Comparison of ENCODE assay signal across 16 cellular contexts in the genomic region with DNA sequence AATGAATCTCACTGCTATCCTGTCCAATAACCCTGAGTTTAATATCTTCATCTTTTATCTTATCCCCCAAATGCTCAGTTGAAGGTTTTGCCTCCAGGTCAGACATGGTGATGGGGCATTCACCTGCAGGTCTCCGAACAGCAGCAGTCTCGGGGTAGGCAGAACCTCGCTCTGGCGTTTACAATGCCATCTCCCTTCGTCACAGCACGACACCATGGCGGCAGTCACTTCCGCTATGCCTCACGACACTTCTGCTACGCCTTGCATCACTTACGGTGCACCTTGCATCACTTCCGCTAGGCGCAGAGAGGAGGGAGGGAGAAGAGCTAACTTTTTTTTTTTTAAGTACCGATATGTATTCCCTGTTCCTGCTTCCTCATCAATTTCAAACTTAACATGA.
DNase-seq lines count a peak whose midpoint lies in the region; ATAC-seq, FAIRE-seq and TF ChIP-seq lines count a peak whose summit lies in the region.
"Had no signal": no experiment of that assay in that cellular context is flagged by ENCODE, and none has a peak within 500 bp of the region (broad histone marks: within the 10 kb centered on the region; RNA-seq: fewer than 3 reads in every experiment).

No MANE protein-coding gene starts in this region.

- no TSS peak for BruUV-seq in MCF 10A (replicated peaks; lab: Mats Ljungman, UMichigan)
- BruUV-seq in HepG2 (replicated peaks; lab: Mats Ljungman, UMichigan): no TSS peak

- no peak for ATAC-seq in HepG2

- no peaks in the 10 kb centered on the region for H3K27me3 Mint-ChIP-seq in MCF 10A (ENCODE audit: insufficient read depth, unreplicated experiment)
- no peaks in the 10 kb centered on the region for H3K27me3 Mint-ChIP-seq in mesothelial cell of epicardium (ENCODE audit: low read depth)
- H3K27me3 Mint-ChIP-seq: brain had no signal

- no peak overlapping the region for H3K27ac ChIP-seq in breast epithelium
- H3K27ac ChIP-seq in OCI-LY1 (ENCODE audit: low read depth, low read length, poor library complexity, severe bottlenecking): peak overlapping the region; percentile 55
- H3K27ac ChIP-seq in HepG2 (ENCODE audit: extremely low read length, insufficient read depth, low read length): no peak overlapping the region

- no peaks in the 10 kb centered on the region for H3K9me2 ChIP-seq in OCI-LY1 (ENCODE audit: low read depth, low read length)

- no peaks in the 10 kb centered on the region for H3K27me3 ChIP-seq in breast epithelium
- no peaks in the 10 kb centered on the region for H3K27me3 ChIP-seq in OCI-LY1 (ENCODE audit: insufficient read depth, low read length)
- H3K27me3 ChIP-seq in HepG2 (ENCODE audit: control insufficient read depth in 1 of 2, insufficient read depth in 2 of 2, low read length in 2 of 2): no peaks in the 10 kb centered on the region

- no peak overlapping the region for H3K4me3 Mint-ChIP-seq in MCF 10A (ENCODE audit: unreplicated experiment)
- H3K4me3 Mint-ChIP-seq in mesothelial cell of epicardium: no peak overlapping the region
- H3K4me3 Mint-ChIP-seq: activated CD4-positive, alpha-beta memory T cell treated with anti-CD3 and anti-CD28 coated beads, Interleukin-2, amount 10 ng/mL, durations not matched to agents 7 days and 5 days; brain had no signal

- H3K4me2 ChIP-seq in OCI-LY1 (ENCODE audit: low read length) (no peak overlapping the region), HepG2 (ENCODE audit: low read depth, low read length) (no peak overlapping the region)

- H3K27ac Mint-ChIP-seq in MCF 10A (ENCODE audit: low read depth, unreplicated experiment): peak overlapping the region; percentile 13
- no peak overlapping the region for H3K27ac Mint-ChIP-seq in mesothelial cell of epicardium
- H3K27ac Mint-ChIP-seq: activated CD4-positive, alpha-beta memory T cell treated with anti-CD3 and anti-CD28 coated beads, Interleukin-2, amount 10 ng/mL, durations not matched to agents 7 days and 5 days had no signal

- H3K4me1 ChIP-seq in breast epithelium: no peaks in the 10 kb centered on the region
- peaks cover 61% of the 10 kb centered on the region for H3K4me1 ChIP-seq in OCI-LY1 (ENCODE audit: insufficient read depth, low read length, severe bottlenecking)
- peaks cover 67% of the 10 kb centered on the region for H3K4me1 ChIP-seq in HepG2 (ENCODE audit: insufficient read depth, low read length)

- in situ Hi-C loops in HepG2 (cut with HindIII; ENCODE audit: extremely low pct_ligation_motif_present, low pct_unique_long_range_greater_than_20kb): no loop called here

- FAIRE-seq in HepG2 (lab: Jason Lieb, UNC) (no peak), urothelium cell line (lab: Jason Lieb, UNC) (peak; percentile 40)
- FAIRE-seq: GM19239 had no signal

- H2AFZ ChIP-seq in OCI-LY1 (ENCODE audit: low read length) (no peak overlapping the region), HepG2 (ENCODE audit: low read length) (no peak overlapping the region)

- no peak for DNase-seq in MCF 10A (ENCODE audit: unreplicated experiment)
- DNase-seq in breast epithelium (ENCODE audit: low spot score in 2 of 2): no peak
- DNase-seq in HepG2 (ENCODE audit: low spot score): no peak
- DNase-seq in urothelium cell line (ENCODE audit: low spot score): no peak
- no peak for DNase-seq in mesothelial cell of epicardium (ENCODE audit: low spot score in 2 of 2, unreplicated experiment in 2 of 2)
- DNase-seq in retina: no peak
- DNase-seq in NCI-H748 (lab: John Stamatoyannopoulos, UW; ENCODE audit: unreplicated experiment): no peak
- DNase-seq: activated CD4-positive, alpha-beta memory T cell treated with anti-CD3 and anti-CD28 coated beads, Interleukin-2, amount 10 ng/mL, durations not matched to agents 7 days and 5 days; activated gamma-delta T cell; effector CD4-positive, alpha-beta T cell; hippocampal formation; NCI-H2029 treated with DMSO at 0.1 percent for 48 hours; NCI-H748 treated with DMSO at 0.1 percent for 48 hours had no signal

- H3K4me1 Mint-ChIP-seq in MCF 10A (ENCODE audit: insufficient read depth, unreplicated experiment) (peaks cover 13% of the 10 kb centered on the region), mesothelial cell of epicardium (peaks cover 23% of the 10 kb centered on the region)

- POLR2A ChIA-PET in MCF 10A (lab: Yijun Ruan, JAX) (no interaction called here), HepG2 (lab: Yijun Ruan, JAX) (interaction anchor here (1.1 kb wide), 1 partner anchor 137 kb away, joined by 4 read pairs; no protein-coding TSS in a partner anchor)

- 84% methylated on average over 14 of the region's 14 CpGs for WGBS in HepG2 (ENCODE audit: low lambda C conversion rate)

- CTCF ChIA-PET in MCF 10A (lab: Yijun Ruan, JAX): interaction anchor here (0.6 kb wide), 1 partner anchor 9 kb away, joined by 6 read pairs; no protein-coding TSS in a partner anchor
- CTCF ChIA-PET in HepG2 (lab: Yijun Ruan, JAX; ENCODE audit: low intra/inter-chr PET ratio, low total read pairs): no interaction called here

- TF ChIP-seq EP300 in HepG2 (IDR thresholded peaks at IDR 0.05; ENCODE audit: low read depth in 2 of 2, low read length in 2 of 2): no peak
- no peak for TF ChIP-seq EP300 in HepG2 (CRISPR knock-in tag; IDR thresholded peaks at IDR 0.05; ENCODE audit: borderline replicate concordance)

- peaks cover 9% of the 10 kb centered on the region; the same call in 1 of the 2 replicates for H3F3A ChIP-seq in OCI-LY1 (ENCODE audit: insufficient read depth, low read length)

- H3K79me2 ChIP-seq in OCI-LY1 (ENCODE audit: insufficient read depth, low read length) (no peaks in the 10 kb centered on the region), HepG2 (ENCODE audit: insufficient read depth, low read length) (no peaks in the 10 kb centered on the region)

- intact Hi-C loops in MCF 10A (cut with micrococcal nuclease): no loop called here
- intact Hi-C loops in breast epithelium (cut with DNase I; ENCODE audit: low total_unique reads): no loop called here
- intact Hi-C loops in HepG2 (cut with micrococcal nuclease; ENCODE audit: unreplicated experiment): no loop called here

- H3K4me3 ChIP-seq in breast epithelium: no peak overlapping the region
- H3K4me3 ChIP-seq in OCI-LY1 (ENCODE audit: low read depth, low read length, poor library complexity, severe bottlenecking): no peak overlapping the region
- H3K4me3 ChIP-seq in HepG2 (replicated peaks in 1 of 3; ENCODE audit: insufficient read depth in 1 of 3, low read depth in 2 of 3, low read length in 3 of 3): no peak overlapping the region

- no peaks in the 10 kb centered on the region for H3K9me3 ChIP-seq in breast epithelium
- no peaks in the 10 kb centered on the region for H3K9me3 ChIP-seq in OCI-LY1 (ENCODE audit: low read length)
- H3K9me3 ChIP-seq in HepG2 (ENCODE audit: low read length): no peaks in the 10 kb centered on the region

- TF ChIP-seq CTCF in MCF 10A (IDR thresholded peaks at IDR 0.05; ENCODE audit: unreplicated experiment): no peak
- TF ChIP-seq CTCF in breast epithelium (IDR thresholded peaks at IDR 0.05): no peak
- no peak for TF ChIP-seq CTCF in OCI-LY1 (IDR thresholded peaks at IDR 0.05; ENCODE audit: low read length)
- TF ChIP-seq CTCF in HepG2 (CRISPR knock-in tag; IDR thresholded peaks at IDR 0.05): no peak
- TF ChIP-seq CTCF in mesothelial cell of epicardium (IDR thresholded peaks at IDR 0.05; ENCODE audit: unreplicated experiment): no peak

- no peaks in the 10 kb centered on the region for H3K36me3 Mint-ChIP-seq in MCF 10A (ENCODE audit: insufficient read depth, unreplicated experiment)
- no peaks in the 10 kb centered on the region for H3K36me3 Mint-ChIP-seq in mesothelial cell of epicardium
- H3K36me3 Mint-ChIP-seq: brain had no signal

- no peak overlapping the region for H3K9ac ChIP-seq in OCI-LY1 (ENCODE audit: low read length)
- no peak overlapping the region for H3K9ac ChIP-seq in HepG2 (ENCODE audit: insufficient read depth, low read depth, low read length)

- no peak for TF ChIP-seq POLR2A in breast epithelium (IDR thresholded peaks at IDR 0.05)
- no peak for TF ChIP-seq POLR2A in HepG2 (IDR thresholded peaks at IDR 0.05; ENCODE audit: insufficient read depth in 1 of 2, low read depth in 2 of 2, low read length in 2 of 2)

- TF ChIP-seq RAD21 in HepG2 (CRISPR knock-in tag; IDR thresholded peaks at IDR 0.05): no peak

- H4K20me1 ChIP-seq in OCI-LY1 (ENCODE audit: insufficient read depth, low read length) (no peaks in the 10 kb centered on the region), HepG2 (ENCODE audit: insufficient read depth, low read length) (no peaks in the 10 kb centered on the region)

- H3K9me3 Mint-ChIP-seq in MCF 10A (ENCODE audit: unreplicated experiment) (no peaks in the 10 kb centered on the region), mesothelial cell of epicardium (no peaks in the 10 kb centered on the region)
- H3K9me3 Mint-ChIP-seq: activated CD4-positive, alpha-beta memory T cell treated with anti-CD3 and anti-CD28 coated beads, Interleukin-2, amount 10 ng/mL, durations not matched to agents 7 days and 5 days had no signal

- H3K36me3 ChIP-seq in breast epithelium (no peaks in the 10 kb centered on the region), OCI-LY1 (ENCODE audit: insufficient read depth, low read length) (no peaks in the 10 kb centered on the region), HepG2 (replicated peaks in 1 of 2; ENCODE audit: control insufficient read depth in 1 of 2, insufficient read depth in 2 of 2, low read length in 2 of 2) (no peaks in the 10 kb centered on the region)

TF ChIP-seq in HepG2, 621 proteins besides CTCF, POLR2A, EP300 and RAD21 (continues in another document):
- TF ChIP-seq, protein P1, sequence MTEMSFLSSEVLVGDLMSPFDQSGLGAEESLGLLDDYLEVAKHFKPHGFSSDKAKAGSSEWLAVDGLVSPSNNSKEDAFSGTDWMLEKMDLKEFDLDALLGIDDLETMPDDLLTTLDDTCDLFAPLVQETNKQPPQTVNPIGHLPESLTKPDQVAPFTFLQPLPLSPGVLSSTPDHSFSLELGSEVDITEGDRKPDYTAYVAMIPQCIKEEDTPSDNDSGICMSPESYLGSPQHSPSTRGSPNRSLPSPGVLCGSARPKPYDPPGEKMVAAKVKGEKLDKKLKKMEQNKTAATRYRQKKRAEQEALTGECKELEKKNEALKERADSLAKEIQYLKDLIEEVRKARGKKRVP (CRISPR knock-in tag; IDR thresholded peaks at IDR 0.05): peak in 1 of 2 experiments; percentile 86; a peak in 2 of 4 replicates
- TF ChIP-seq, protein P2, sequence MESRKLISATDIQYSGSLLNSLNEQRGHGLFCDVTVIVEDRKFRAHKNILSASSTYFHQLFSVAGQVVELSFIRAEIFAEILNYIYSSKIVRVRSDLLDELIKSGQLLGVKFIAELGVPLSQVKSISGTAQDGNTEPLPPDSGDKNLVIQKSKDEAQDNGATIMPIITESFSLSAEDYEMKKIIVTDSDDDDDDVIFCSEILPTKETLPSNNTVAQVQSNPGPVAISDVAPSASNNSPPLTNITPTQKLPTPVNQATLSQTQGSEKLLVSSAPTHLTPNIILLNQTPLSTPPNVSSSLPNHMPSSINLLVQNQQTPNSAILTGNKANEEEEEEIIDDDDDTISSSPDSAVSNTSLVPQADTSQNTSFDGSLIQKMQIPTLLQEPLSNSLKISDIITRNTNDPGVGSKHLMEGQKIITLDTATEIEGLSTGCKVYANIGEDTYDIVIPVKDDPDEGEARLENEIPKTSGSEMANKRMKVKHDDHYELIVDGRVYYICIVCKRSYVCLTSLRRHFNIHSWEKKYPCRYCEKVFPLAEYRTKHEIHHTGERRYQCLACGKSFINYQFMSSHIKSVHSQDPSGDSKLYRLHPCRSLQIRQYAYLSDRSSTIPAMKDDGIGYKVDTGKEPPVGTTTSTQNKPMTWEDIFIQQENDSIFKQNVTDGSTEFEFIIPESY (CRISPR knock-in tag; IDR thresholded peaks at IDR 0.05): peak; percentile 99
